In genomic region chr6:108946695-108947094, GRCh38 we compare ENCODE assay signal across 9 cellular contexts.
DNase-seq lines count a peak whose midpoint lies in the region; ATAC-seq, FAIRE-seq and TF ChIP-seq lines count a peak whose summit lies in the region.
"Had no signal": no experiment of that assay in that cellular context is flagged by ENCODE, and none has a peak within 500 bp of the region (broad histone marks: within the 10 kb centered on the region; RNA-seq: fewer than 3 reads in every experiment).

No MANE protein-coding gene starts in this region.

- whole genome bisulfite sequencing in smooth muscle cell (ENCODE audit: low lambda C conversion rate), result 36% methylated on average over 3 of the region's 3 CpGs

- DNase-seq in breast epithelium (ENCODE audit: low spot score in 2 of 2) (no peak), kidney (no peak), smooth muscle cell (lab: John Stamatoyannopoulos, UW; ENCODE audit: unreplicated experiment) (no peak), EL (no peak), iPS-NIHi7 (ENCODE audit: extremely low spot score) (no peak), inferior parietal cortex (ENCODE audit: extremely low spot score) (no peak)

- H3K36me3 ChIP-seq in breast epithelium (no peaks in the 10 kb centered on the region), kidney (ENCODE audit: control insufficient read depth in 1 of 2, insufficient read depth in 2 of 2, low read length in 2 of 2) (no peaks in the 10 kb centered on the region), smooth muscle cell (ENCODE audit: low read depth) (no peaks in the 10 kb centered on the region)

- TF ChIP-seq CTCF in breast epithelium (IDR thresholded peaks at IDR 0.05) (no peak), kidney (IDR thresholded peaks at IDR 0.05; ENCODE audit: borderline replicate concordance, extremely low read depth, insufficient read depth) (no peak), smooth muscle cell (IDR thresholded peaks at IDR 0.05; ENCODE audit: borderline replicate concordance, insufficient read depth, poor library complexity, severe bottlenecking) (no peak)

- H3F3A ChIP-seq in smooth muscle cell (ENCODE audit: low read depth), result peaks cover 17% of the 10 kb centered on the region

- no peak for TF ChIP-seq RAD21 in Ishikawa (IDR thresholded peaks at IDR 0.05; ENCODE audit: low read depth)

- H3K9me3 ChIP-seq in breast epithelium, result no peaks in the 10 kb centered on the region
- H3K9me3 ChIP-seq in kidney (ENCODE audit: control insufficient read depth in 1 of 2, low read length in 2 of 2), result no peaks in the 10 kb centered on the region
- no peaks in the 10 kb centered on the region for H3K9me3 ChIP-seq in smooth muscle cell (replicated peaks; ENCODE audit: low read depth)

- intact Hi-C loops in breast epithelium (cut with DNase I; ENCODE audit: low total_unique reads), result no loop called here
- intact Hi-C loops in kidney (cut with DNase I), result no loop called here

- no peak for ATAC-seq in GM21786 (IDR thresholded peaks at IDR 0.05; ENCODE audit: unreplicated experiment)

- H3K9ac ChIP-seq in kidney (ENCODE audit: low read length in 2 of 2) (no peak overlapping the region), smooth muscle cell (ENCODE audit: low read depth) (peak overlapping the region; percentile 63)

- no peak for FAIRE-seq in kidney (lab: Jason Lieb, UNC)
- FAIRE-seq: bronchial epithelial cell had no signal

- H2AFZ ChIP-seq in smooth muscle cell (ENCODE audit: low read depth), result no peak overlapping the region

- H4K20me1 ChIP-seq in smooth muscle cell (ENCODE audit: low read depth), result no peaks in the 10 kb centered on the region

- no peak overlapping the region for H3K4me3 ChIP-seq in breast epithelium
- no peak overlapping the region for H3K4me3 ChIP-seq in kidney (ENCODE audit: low read length in 2 of 2)
- no peak overlapping the region for H3K4me3 ChIP-seq in smooth muscle cell

- H3K27ac ChIP-seq in breast epithelium, result peak overlapping the region; percentile 89 to 94
- peak overlapping the region; percentile 46 to 82 for H3K27ac ChIP-seq in kidney (ENCODE audit: low read depth in 2 of 2, low read length in 2 of 2)
- H3K27ac ChIP-seq in smooth muscle cell (ENCODE audit: low read depth), result peak overlapping the region; percentile 95

- peaks cover 8 to 27% of the 10 kb centered on the region in 2 donors for H3K4me1 ChIP-seq in breast epithelium
- H3K4me1 ChIP-seq in kidney (ENCODE audit: control insufficient read depth in 1 of 2, insufficient read depth in 1 of 2, low read depth in 1 of 2, low read length in 2 of 2), result peaks cover 35% of the 10 kb centered on the region in 2 donors
- peaks cover 15% of the 10 kb centered on the region for H3K4me1 ChIP-seq in smooth muscle cell (ENCODE audit: low read depth)

- TF ChIP-seq POLR2A in breast epithelium (IDR thresholded peaks at IDR 0.05), result no peak

- no peaks in the 10 kb centered on the region for H3K27me3 ChIP-seq in breast epithelium
- H3K27me3 ChIP-seq in smooth muscle cell (ENCODE audit: low read depth), result no peaks in the 10 kb centered on the region

- H3K4me2 ChIP-seq in smooth muscle cell, result peak overlapping the region; percentile 81

- no peaks in the 10 kb centered on the region for H3K79me2 ChIP-seq in smooth muscle cell (ENCODE audit: low read depth)

- TF ChIP-seq EP300 in Ishikawa (IDR thresholded peaks at IDR 0.05; ENCODE audit: borderline replicate concordance), result peak; percentile 41; the same call in 1 of the 2 replicates

TF ChIP-seq in Ishikawa, 13 proteins besides CTCF, POLR2A, EP300 and RAD21:
- TF ChIP-seq CREB1 (IDR thresholded peaks at IDR 0.05; ENCODE audit: low read depth) (no peak), TEAD4 (IDR thresholded peaks at IDR 0.05) (peak; percentile 50; the same call in 1 of the 2 replicates)
